Comparison of ENCODE assay signal across 16 cellular contexts in the genomic region with DNA sequence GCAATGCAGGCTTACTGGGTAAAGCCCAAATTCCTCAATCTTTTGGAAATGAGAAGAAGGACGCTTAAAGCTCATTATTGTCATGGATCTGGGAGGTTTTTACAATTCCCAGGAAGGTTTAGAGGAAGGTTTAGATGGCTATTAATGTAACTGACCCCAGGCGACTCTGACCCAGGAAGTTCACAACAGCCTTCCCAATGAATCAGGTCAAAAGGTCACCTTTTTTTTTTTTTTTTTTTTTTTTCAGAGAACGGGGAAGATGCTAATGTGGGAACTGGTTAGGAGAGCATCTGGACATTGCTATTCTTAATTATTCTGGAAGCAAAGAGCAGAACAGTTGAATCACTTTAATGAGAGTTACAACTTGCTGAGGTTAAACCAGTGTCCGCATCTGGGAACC.
"Had no signal": no experiment of that assay in that cellular context is flagged by ENCODE, and none has a peak within 500 bp of the region (broad histone marks: within the 10 kb centered on the region; RNA-seq: fewer than 3 reads in every experiment).

No MANE protein-coding gene starts in this region.

- ATAC-seq: activated naive CD8-positive, alpha-beta T cell treated with anti-CD3 and anti-CD28 coated beads, Interleukin-2, amount 50 U/mL, for 24 hours had no signal

- H3K9me3 ChIP-seq: ascending aorta, breast epithelium, thoracic aorta had no signal

- H3K27ac Mint-ChIP-seq: activated CD4-positive, alpha-beta T cell treated with anti-CD3 and anti-CD28 coated beads, Interleukin-2, amount 10 ng/mL, durations not matched to agents 24 days and 14 days; activated T-helper 1 cell treated with anti-CD3 and anti-CD28 coated beads, Interleukin-12 subunit alpha, Interleukin-12 subunit beta, Interleukin-2, Interleukin-4 antibody, amounts not matched to agents 30 ng/mL and 10 ng/mL and 1 ng/mL, durations not matched to agents 14 hours and 24 hours and 36 hours; dendritic cell treated with granulocyte-macrophage colony-stimulating factor and Interleukin-4, amounts not matched to agents 40 ng/mL and 50 ng/mL, for 4 days had no signal

- DNase-seq: activated CD4-positive, alpha-beta T cell treated with anti-CD3 and anti-CD28 coated beads, Interleukin-2, amount 10 ng/mL, durations not matched to agents 24 days and 14 days; activated CD4-positive, CD25-positive, alpha-beta regulatory T cell; activated naive CD4-positive, alpha-beta T cell; activated naive CD8-positive, alpha-beta T cell treated with anti-CD3 and anti-CD28 coated beads, Interleukin-2, amount 50 U/mL, for 24 hours; head of caudate nucleus; naive B cell; occipital lobe; small intestine; stomach; T-helper 2 cell had no signal

- H3K27me3 Mint-ChIP-seq: activated CD4-positive, alpha-beta T cell treated with anti-CD3 and anti-CD28 coated beads, Interleukin-2, amount 10 ng/mL, durations not matched to agents 24 days and 14 days had no signal

- H3K4me1 ChIP-seq: ascending aorta, breast epithelium, stomach had no signal

- H3K36me3 ChIP-seq: ascending aorta, breast epithelium, stomach, thoracic aorta had no signal

- H3K4me3 ChIP-seq: ascending aorta, breast epithelium, stomach, thoracic aorta had no signal

- H3K27me3 ChIP-seq: ascending aorta, breast epithelium, stomach had no signal

- H3K27ac ChIP-seq: ascending aorta, breast epithelium, epithelial cell of prostate, stomach, thoracic aorta had no signal

- H3K4me3 Mint-ChIP-seq: activated CD4-positive, alpha-beta T cell treated with anti-CD3 and anti-CD28 coated beads, Interleukin-2, amount 10 ng/mL, durations not matched to agents 24 days and 14 days; activated naive CD8-positive, alpha-beta T cell treated with anti-CD3 and anti-CD28 coated beads, Interleukin-2, amount 50 U/mL, for 24 hours; activated T-helper 1 cell treated with anti-CD3 and anti-CD28 coated beads, Interleukin-12 subunit alpha, Interleukin-12 subunit beta, Interleukin-2, Interleukin-4 antibody, amounts not matched to agents 30 ng/mL and 10 ng/mL and 1 ng/mL, durations not matched to agents 14 hours and 24 hours and 36 hours; dendritic cell treated with granulocyte-macrophage colony-stimulating factor and Interleukin-4, amounts not matched to agents 40 ng/mL and 50 ng/mL, for 4 days; naive B cell had no signal
